Comparison of ENCODE assay signal across 8 cellular contexts in genomic region chr6:12602951-12603710, GRCh38.
DNase-seq lines count a peak whose midpoint lies in the region; ATAC-seq and TF ChIP-seq lines count a peak whose summit lies in the region.

No MANE protein-coding gene starts in this region.

- TF ChIP-seq CTCF in PC-3 (conservative IDR thresholded peaks at IDR 0.05; ENCODE audit: low read depth, low read length), result peak; percentile 78

- H2BK5ac ChIP-seq in trophoblast cell (ENCODE audit: low read depth, low read length, poor library complexity), result no peak overlapping the region

- no peak overlapping the region for H2BK12ac ChIP-seq in trophoblast cell (ENCODE audit: low read length)

- no peak overlapping the region for H3K27ac ChIP-seq in PC-3 (ENCODE audit: low read length)
- H3K27ac ChIP-seq in trophoblast cell (ENCODE audit: low read depth, low read length), result no peak overlapping the region

- CTCF ChIA-PET in PC-3 (lab: Charles Lee), result interaction anchor here (1.2 kb wide), 3 partner anchors 99 to 314 kb away, joined by 3 to 6 read pairs (median 4); no protein-coding TSS in a partner anchor
- CTCF ChIA-PET in T-cell (lab: Charles Lee), result no interaction called here

- POLR2A ChIA-PET in PC-3 (lab: Charles Lee; ENCODE audit: unreplicated experiment), result interaction anchor here (0.6 kb wide), 2 partner anchors 182 to 314 kb away, joined by 3 to 7 read pairs; no protein-coding TSS in a partner anchor
- POLR2A ChIA-PET in T-cell (lab: Charles Lee), result no interaction called here

- H3K23ac ChIP-seq in trophoblast cell (ENCODE audit: low read length), result no peak overlapping the region

- peak; percentile 8 for DNase-seq in NOMO-1 treated with DMSO at 0.1 percent for 48 hours (lab: John Stamatoyannopoulos, UW; ENCODE audit: unreplicated experiment)
- no peak for DNase-seq in NOMO-1 treated with dmso at 0.1 percent for 144 hours (lab: John Stamatoyannopoulos, UW; ENCODE audit: unreplicated experiment)
- DNase-seq in PC-3, result peak; percentile 81
- peak; percentile 73 for DNase-seq in fibroblast of gingiva (ENCODE audit: low read depth)
- DNase-seq in trophoblast cell, result peak; percentile 11 to 76
- no peak for DNase-seq in NCI-H1694 treated with DMSO at 0.1 percent for 48 hours (lab: John Stamatoyannopoulos, UW)
- no peak for DNase-seq in T-cell

- H3K4me3 Mint-ChIP-seq in T-cell, result no peak overlapping the region

- BruUV-seq in PC-3 (replicated peaks; lab: Mats Ljungman, UMichigan), result no TSS peak

- peaks cover 8% of the 10 kb centered on the region for H3K4me1 ChIP-seq in PC-3 (ENCODE audit: insufficient read depth, low read length)
- H3K4me1 ChIP-seq in trophoblast cell (ENCODE audit: control insufficient read depth in 1 of 2, insufficient read depth in 2 of 2, low read length in 2 of 2), result peaks cover 2 to 11% of the 10 kb centered on the region in 2 experiments

- H4K8ac ChIP-seq in trophoblast cell (ENCODE audit: low read depth, low read length), result peak overlapping the region; percentile 4

- WGBS in trophoblast cell (ENCODE audit: extremely low coverage, insufficient coverage, insufficient read length), result no CpG with 5 or more reads among the region's 6 CpGs

- H3K14ac ChIP-seq in trophoblast cell (ENCODE audit: low read length), result no peak overlapping the region

- H4K12ac ChIP-seq in trophoblast cell (ENCODE audit: low read depth, low read length), result no peak overlapping the region

- H3K36me3 ChIP-seq in PC-3 (ENCODE audit: low read depth, low read length) (no peaks in the 10 kb centered on the region), trophoblast cell (ENCODE audit: control insufficient read depth in 1 of 2, insufficient read depth in 2 of 2, low read length in 2 of 2) (no peaks in the 10 kb centered on the region)

- H3K4ac ChIP-seq in trophoblast cell (ENCODE audit: low read depth, low read length), result no peak overlapping the region

- H4K91ac ChIP-seq in trophoblast cell (ENCODE audit: low read depth, low read length), result no peak overlapping the region

- H3K9ac ChIP-seq in PC-3 (ENCODE audit: low read length) (no peak overlapping the region), trophoblast cell (ENCODE audit: low read length) (no peak overlapping the region)

- H3K79me2 ChIP-seq in PC-3 (ENCODE audit: low read length) (no peaks in the 10 kb centered on the region), trophoblast cell (ENCODE audit: control insufficient read depth, insufficient read depth, low read length, poor library complexity) (no peaks in the 10 kb centered on the region)

- no peaks in the 10 kb centered on the region for H3K9me3 Mint-ChIP-seq in T-cell

- H3F3A ChIP-seq in PC-3 (ENCODE audit: low read length, unreplicated experiment), result no peaks in the 10 kb centered on the region

- H2BK120ac ChIP-seq in trophoblast cell (ENCODE audit: insufficient read depth, low read length, poor library complexity), result no peak overlapping the region

- H3K27ac Mint-ChIP-seq in T-cell, result no peak overlapping the region

- H3K27me3 ChIP-seq in PC-3 (ENCODE audit: low read length), result no peaks in the 10 kb centered on the region
- no peaks in the 10 kb centered on the region for H3K27me3 ChIP-seq in trophoblast cell (ENCODE audit: insufficient read depth, low read length)

- no peak overlapping the region for H2AK5ac ChIP-seq in trophoblast cell (ENCODE audit: low read length)

- H4K20me1 ChIP-seq in PC-3 (ENCODE audit: low read length), result no peaks in the 10 kb centered on the region

- H3K36me3 Mint-ChIP-seq in T-cell, result no peaks in the 10 kb centered on the region

- peaks cover 0 to 2% (median 0%) of the 10 kb centered on the region in 3 donors for H3K4me1 Mint-ChIP-seq in T-cell

- peaks cover 18 to 26% of the 10 kb centered on the region in 2 donors for H3K27me3 Mint-ChIP-seq in T-cell

- H3K79me1 ChIP-seq in trophoblast cell (ENCODE audit: low read length), result peaks cover 5% of the 10 kb centered on the region

- H3K9me3 ChIP-seq in PC-3 (ENCODE audit: low read length), result no peaks in the 10 kb centered on the region
- no peaks in the 10 kb centered on the region for H3K9me3 ChIP-seq in trophoblast cell (ENCODE audit: insufficient read depth, low read depth, low read length)

- H3K4me3 ChIP-seq in PC-3 (ENCODE audit: low read length) (no peak overlapping the region), trophoblast cell (ENCODE audit: low read depth, low read length) (no peak overlapping the region)

- no peak overlapping the region for H2AFZ ChIP-seq in PC-3 (ENCODE audit: low read length)
- H2AFZ ChIP-seq in trophoblast cell (ENCODE audit: insufficient read depth, low read length, poor library complexity), result no peak overlapping the region

- ATAC-seq in PC-3 (peak; percentile 67), T-cell (replicated peaks in 1 of 4) (no peak), HG03175 (IDR thresholded peaks at IDR 0.05; ENCODE audit: unreplicated experiment) (no peak)

- no peak overlapping the region for H3K18ac ChIP-seq in trophoblast cell (ENCODE audit: low read length)

- H3K9me2 ChIP-seq in PC-3 (replicated peaks; ENCODE audit: low read length), result no peaks in the 10 kb centered on the region

- H3K4me2 ChIP-seq in PC-3 (ENCODE audit: low read length) (no peak overlapping the region), trophoblast cell (ENCODE audit: low read length) (no peak overlapping the region)

- intact Hi-C loops in PC-3 (cut with micrococcal nuclease), result loop anchor here (1.0 to 10.0 kb wide), 6 partner anchors 111 to 1016 kb away; no protein-coding TSS in a partner anchor

Comparison
In these comparisons a context has a peak if more than half of its experiments do, and no peak if none do; other contexts are left out.
1. DNase-seq: peak in NOMO-1 treated with DMSO at 0.1 percent for 48 hours (single experiment), PC-3 (single experiment), fibroblast of gingiva (single experiment) and trophoblast cell (2 of 2); none in NOMO-1 treated with dmso at 0.1 percent for 144 hours (single experiment), NCI-H1694 treated with DMSO at 0.1 percent for 48 hours (single experiment) and T-cell (0 of 34).